8 cellular contexts compared by ENCODE assay signal in the genomic region with DNA sequence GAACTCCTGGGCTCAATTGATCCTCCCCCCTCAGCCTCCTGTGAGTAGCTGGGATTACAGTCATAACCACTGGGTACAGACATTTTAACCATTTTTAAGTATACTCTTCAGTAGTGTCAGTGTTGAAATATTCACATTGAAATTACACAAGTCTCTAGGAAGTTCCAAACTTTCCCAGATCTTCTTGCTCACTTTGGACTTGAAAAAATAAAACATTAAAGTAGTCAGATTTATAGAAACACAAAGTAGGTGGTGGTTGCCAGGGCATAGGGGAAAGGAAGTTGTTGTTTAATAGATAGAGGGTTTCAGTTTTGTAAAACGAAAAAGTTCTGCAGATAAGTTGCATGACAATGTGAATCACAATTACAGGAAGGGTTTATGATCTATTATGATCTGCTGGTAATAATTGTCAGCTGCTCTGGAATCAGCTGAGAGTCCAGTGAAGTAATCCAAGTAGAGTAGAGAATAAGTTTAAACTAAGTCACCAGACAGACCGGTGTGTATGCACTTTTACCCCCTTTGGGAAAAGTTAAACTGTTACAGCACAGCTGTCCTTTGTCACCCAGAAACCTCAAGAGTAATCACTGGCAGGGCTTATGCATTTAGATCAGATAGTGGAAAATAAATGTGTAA. TPM values are rescaled to one million over a fixed set of nuclear protein-coding genes. Genes with fewer than 3 reads are reported as not detected.
DNase-seq lines count a peak whose midpoint lies in the region; ATAC-seq and TF ChIP-seq lines count a peak whose summit lies in the region.

No MANE protein-coding gene starts in this region.

- H3K9me2 ChIP-seq in SK-N-SH: no peaks in the 10 kb centered on the region

- H3K36me3 Mint-ChIP-seq in immature natural killer cell: no peaks in the 10 kb centered on the region

- peak overlapping the region; percentile 62 to 80 (median 77) for H3K4me3 Mint-ChIP-seq in immature natural killer cell

- TF ChIP-seq RAD21 in SK-N-SH (IDR thresholded peaks at IDR 0.05; ENCODE audit: low read length): no peak

- TF ChIP-seq CTCF in SK-N-SH (IDR thresholded peaks at IDR 0.05) (no peak), tibial artery (IDR thresholded peaks at IDR 0.05) (no peak)

- H3K36me3 ChIP-seq in SK-N-SH (replicated peaks in 1 of 2; ENCODE audit: control insufficient read depth in 1 of 2, insufficient read depth in 2 of 2, low read length in 1 of 2) (peaks cover 0 to 9% of the 10 kb centered on the region in 2 experiments), tibial artery (no peaks in the 10 kb centered on the region)

- intact Hi-C loops in tibial artery (cut with DNase I; ENCODE audit: low total_unique reads): no loop called here

- H3K4me2 ChIP-seq in SK-N-SH: peak overlapping the region; percentile 29; the same call in 1 of the 2 replicates

- DNase-seq in GM03348 (ENCODE audit: low spot score) (peak; percentile 48), SK-N-SH (no peak), immature natural killer cell (no peak), NCI-H2107 (lab: John Stamatoyannopoulos, UW) (no peak), NAMALWA (ENCODE audit: low spot score) (no peak), tibial artery (no peak)

- no peaks in the 10 kb centered on the region for H3K27me3 ChIP-seq in SK-N-SH (ENCODE audit: insufficient read depth)
- H3K27me3 ChIP-seq in tibial artery: no peaks in the 10 kb centered on the region

- H3K79me2 ChIP-seq in SK-N-SH (ENCODE audit: insufficient read depth): peaks cover 95% of the 10 kb centered on the region

- H3K27ac ChIP-seq in SK-N-SH (ENCODE audit: low read depth in 2 of 2, low read length in 1 of 2) (peak overlapping the region in 1 of 2 experiments; percentile 42; a peak in 2 of 4 replicates), tibial artery (peak overlapping the region in 1 of 2 donors; percentile 22)

- H3K27me3 Mint-ChIP-seq in immature natural killer cell (ENCODE audit: low read depth in 3 of 3): no peaks in the 10 kb centered on the region

- H3K4me1 ChIP-seq in SK-N-SH (ENCODE audit: control insufficient read depth in 1 of 2, insufficient read depth in 2 of 2, low read depth in 1 of 2, low read length in 1 of 2) (peaks cover 2 to 16% of the 10 kb centered on the region in 2 experiments; a peak in 2 of 4 replicates), tibial artery (peaks cover 0 to 28% (median 10%) of the 10 kb centered on the region in 4 donors)

- WGBS in SK-N-SH (ENCODE audit: low lambda C conversion rate): 12% methylated on average over 2 of the region's 2 CpGs

- ATAC-seq in GM21786 (IDR thresholded peaks at IDR 0.05; ENCODE audit: unreplicated experiment) (peak; percentile 77), GM19351 (IDR thresholded peaks at IDR 0.05; ENCODE audit: unreplicated experiment) (no peak)

- no peak overlapping the region for H3K4me3 ChIP-seq in SK-N-SH (ENCODE audit: low read depth in 2 of 2, low read length in 1 of 2)
- H3K4me3 ChIP-seq in tibial artery: no peak overlapping the region

- peak overlapping the region; percentile 50 to 94 (median 84) for H3K27ac Mint-ChIP-seq in immature natural killer cell

- peaks cover 67% of the 10 kb centered on the region for H4K20me1 ChIP-seq in SK-N-SH (ENCODE audit: insufficient read depth)

- peaks cover 68 to 77% of the 10 kb centered on the region in 2 donors for H3K4me1 Mint-ChIP-seq in immature natural killer cell

- no peak for TF ChIP-seq EP300 in SK-N-SH (IDR thresholded peaks at IDR 0.05; ENCODE audit: borderline replicate concordance in 1 of 2, low read depth in 1 of 2, low read length in 1 of 2)

- peaks cover 19% of the 10 kb centered on the region for H3F3A ChIP-seq in SK-N-SH (replicated peaks; ENCODE audit: insufficient read depth)

- no peak overlapping the region for H2AFZ ChIP-seq in SK-N-SH (ENCODE audit: low read depth)

- POLR2A ChIA-PET in SK-N-SH (lab: Yijun Ruan, JAX): no interaction called here

- no peak overlapping the region for H3K9ac ChIP-seq in SK-N-SH

- H3K9me3 Mint-ChIP-seq in immature natural killer cell: peaks cover 0 to 1% (median 0%) of the 10 kb centered on the region in 6 donors

- H3K9me3 ChIP-seq in SK-N-SH: no peaks in the 10 kb centered on the region
- H3K9me3 ChIP-seq in tibial artery: no peaks in the 10 kb centered on the region

- CTCF ChIA-PET in SK-N-SH (lab: Yijun Ruan, JAX): interaction anchor here (1.2 kb wide), 2 partner anchors 21 to 38 kb away, joined by 4 read pairs; no protein-coding TSS in a partner anchor

TF ChIP-seq in SK-N-SH, 30 proteins besides CTCF, POLR2A, EP300 and RAD21:
- TF ChIP-seq NFIC (IDR thresholded peaks at IDR 0.05; ENCODE audit: borderline replicate concordance): no peak
- no peak for TF ChIP-seq TCF12 (IDR thresholded peaks at IDR 0.05)
- TF ChIP-seq, protein P1, sequence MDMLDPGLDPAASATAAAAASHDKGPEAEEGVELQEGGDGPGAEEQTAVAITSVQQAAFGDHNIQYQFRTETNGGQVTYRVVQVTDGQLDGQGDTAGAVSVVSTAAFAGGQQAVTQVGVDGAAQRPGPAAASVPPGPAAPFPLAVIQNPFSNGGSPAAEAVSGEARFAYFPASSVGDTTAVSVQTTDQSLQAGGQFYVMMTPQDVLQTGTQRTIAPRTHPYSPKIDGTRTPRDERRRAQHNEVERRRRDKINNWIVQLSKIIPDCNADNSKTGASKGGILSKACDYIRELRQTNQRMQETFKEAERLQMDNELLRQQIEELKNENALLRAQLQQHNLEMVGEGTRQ (IDR thresholded peaks at IDR 0.05; ENCODE audit: borderline replicate concordance, low read depth, low read length): no peak
- TF ChIP-seq TEAD4 (IDR thresholded peaks at IDR 0.05; ENCODE audit: borderline replicate concordance, insufficient read depth): no peak
- no peak for TF ChIP-seq GATA2 (CRISPR knock-in tag; IDR thresholded peaks at IDR 0.05)
- no peak for TF ChIP-seq CHD2 (IDR thresholded peaks at IDR 0.05; ENCODE audit: low read length, partially characterized antibody)
- no peak for TF ChIP-seq FOXJ3 (CRISPR knock-in tag; IDR thresholded peaks at IDR 0.05)
- no peak for TF ChIP-seq RFX5 (IDR thresholded peaks at IDR 0.05; ENCODE audit: low read length)
- TF ChIP-seq, protein P2, sequence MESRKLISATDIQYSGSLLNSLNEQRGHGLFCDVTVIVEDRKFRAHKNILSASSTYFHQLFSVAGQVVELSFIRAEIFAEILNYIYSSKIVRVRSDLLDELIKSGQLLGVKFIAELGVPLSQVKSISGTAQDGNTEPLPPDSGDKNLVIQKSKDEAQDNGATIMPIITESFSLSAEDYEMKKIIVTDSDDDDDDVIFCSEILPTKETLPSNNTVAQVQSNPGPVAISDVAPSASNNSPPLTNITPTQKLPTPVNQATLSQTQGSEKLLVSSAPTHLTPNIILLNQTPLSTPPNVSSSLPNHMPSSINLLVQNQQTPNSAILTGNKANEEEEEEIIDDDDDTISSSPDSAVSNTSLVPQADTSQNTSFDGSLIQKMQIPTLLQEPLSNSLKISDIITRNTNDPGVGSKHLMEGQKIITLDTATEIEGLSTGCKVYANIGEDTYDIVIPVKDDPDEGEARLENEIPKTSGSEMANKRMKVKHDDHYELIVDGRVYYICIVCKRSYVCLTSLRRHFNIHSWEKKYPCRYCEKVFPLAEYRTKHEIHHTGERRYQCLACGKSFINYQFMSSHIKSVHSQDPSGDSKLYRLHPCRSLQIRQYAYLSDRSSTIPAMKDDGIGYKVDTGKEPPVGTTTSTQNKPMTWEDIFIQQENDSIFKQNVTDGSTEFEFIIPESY (IDR thresholded peaks at IDR 0.05; ENCODE audit: borderline replicate concordance, low read depth): no peak
- TF ChIP-seq TAF1 (IDR thresholded peaks at IDR 0.05; ENCODE audit: borderline replicate concordance, low read depth, low read length): no peak
- TF ChIP-seq ELF1 (IDR thresholded peaks at IDR 0.05): no peak
- no peak for TF ChIP-seq RCOR1 (IDR thresholded peaks at IDR 0.05; ENCODE audit: low read length)
- TF ChIP-seq, protein P3, sequence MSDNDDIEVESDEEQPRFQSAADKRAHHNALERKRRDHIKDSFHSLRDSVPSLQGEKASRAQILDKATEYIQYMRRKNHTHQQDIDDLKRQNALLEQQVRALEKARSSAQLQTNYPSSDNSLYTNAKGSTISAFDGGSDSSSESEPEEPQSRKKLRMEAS (IDR thresholded peaks at IDR 0.05; ENCODE audit: low read depth): no peak
- TF ChIP-seq EZH2phosphoT487 (IDR thresholded peaks at IDR 0.05; ENCODE audit: borderline replicate concordance, low read depth): no peak
- TF ChIP-seq, protein P4, sequence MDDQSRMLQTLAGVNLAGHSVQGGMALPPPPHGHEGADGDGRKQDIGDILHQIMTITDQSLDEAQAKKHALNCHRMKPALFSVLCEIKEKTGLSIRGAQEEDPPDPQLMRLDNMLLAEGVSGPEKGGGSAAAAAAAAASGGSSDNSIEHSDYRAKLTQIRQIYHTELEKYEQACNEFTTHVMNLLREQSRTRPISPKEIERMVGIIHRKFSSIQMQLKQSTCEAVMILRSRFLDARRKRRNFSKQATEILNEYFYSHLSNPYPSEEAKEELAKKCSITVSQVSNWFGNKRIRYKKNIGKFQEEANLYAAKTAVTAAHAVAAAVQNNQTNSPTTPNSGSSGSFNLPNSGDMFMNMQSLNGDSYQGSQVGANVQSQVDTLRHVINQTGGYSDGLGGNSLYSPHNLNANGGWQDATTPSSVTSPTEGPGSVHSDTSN (IDR thresholded peaks at IDR 0.05): no peak
- TF ChIP-seq, protein P5, sequence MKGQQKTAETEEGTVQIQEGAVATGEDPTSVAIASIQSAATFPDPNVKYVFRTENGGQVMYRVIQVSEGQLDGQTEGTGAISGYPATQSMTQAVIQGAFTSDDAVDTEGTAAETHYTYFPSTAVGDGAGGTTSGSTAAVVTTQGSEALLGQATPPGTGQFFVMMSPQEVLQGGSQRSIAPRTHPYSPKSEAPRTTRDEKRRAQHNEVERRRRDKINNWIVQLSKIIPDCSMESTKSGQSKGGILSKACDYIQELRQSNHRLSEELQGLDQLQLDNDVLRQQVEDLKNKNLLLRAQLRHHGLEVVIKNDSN (IDR thresholded peaks at IDR 0.05; ENCODE audit: borderline replicate concordance, low read depth): no peak
- TF ChIP-seq YY1 (IDR thresholded peaks at IDR 0.05; ENCODE audit: low read depth): no peak
TF ChIP-seq in SK-N-SH: peak in this region for 0.

RNA-seq across cellular contexts. Expression of a gene that starts 27.4 kb away (rescaled TPM):
- 9.4 and 13.6 TPM in 2 replicates for polyA plus RNA-seq in SK-N-SH (2012; rRNA removed)
- 9.1 and 10.1 TPM in 2 replicates for polyA plus RNA-seq in SK-N-SH (2012; cell fraction: cytosol; rRNA removed)
- 21.1 and 30.6 TPM in 2 replicates for polyA plus RNA-seq in SK-N-SH (2012; cell fraction: nucleus; rRNA removed)
- polyA plus RNA-seq in immature natural killer cell: 10 to 100 TPM in 1 of 3 donors, 1 to 10 TPM in 2; 4.6 to 17.2 (median 4.6) TPM
